ENCODE assay signal across 8 cellular contexts in the genomic region with DNA sequence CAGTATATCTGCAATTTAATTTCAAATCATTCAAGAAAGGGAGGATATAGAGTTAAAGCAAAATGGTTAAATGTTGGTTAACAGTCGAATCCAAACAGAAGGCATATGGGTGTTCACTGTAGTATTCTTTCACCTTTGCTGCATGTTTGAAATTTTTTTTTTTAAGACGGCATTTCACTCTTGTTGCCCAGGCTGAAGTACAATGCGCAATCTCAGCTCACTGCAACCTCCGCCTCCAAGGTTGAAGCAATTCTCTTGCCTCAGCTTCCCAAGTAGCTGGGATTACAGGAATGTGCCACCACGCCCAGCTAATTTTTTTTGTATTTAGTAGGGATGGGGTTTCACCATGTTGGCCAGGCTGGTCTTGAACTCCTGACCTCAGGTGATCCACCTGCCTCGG. TPM values are rescaled to one million over a fixed set of nuclear protein-coding genes. Genes with fewer than 3 reads are reported as not detected.
A peak's percentile ranks its signal among the peaks of the same experiment; 100 is the strongest.
DNase-seq lines count a peak whose midpoint lies in the region; ATAC-seq, FAIRE-seq and TF ChIP-seq lines count a peak whose summit lies in the region.
"Not testable (repeated sequence)": the region's sequence is repeated elsewhere in the genome, so short reads cannot be mapped to it uniquely, and the experiment has no call there.

No MANE protein-coding gene starts in this region.

- H3K9ac ChIP-seq in astrocyte (ENCODE audit: low read length) = not testable (repeated sequence)

- H3F3A ChIP-seq in GM23338 (replicated peaks; ENCODE audit: low read depth) = not testable (repeated sequence)

- peaks cover 90% of the 10 kb centered on the region for H3K79me2 ChIP-seq in GM23338 (replicated peaks; ENCODE audit: insufficient read depth)
- peaks cover 91% of the 10 kb centered on the region for H3K79me2 ChIP-seq in astrocyte (ENCODE audit: insufficient read depth, low read length)
- H3K79me2 ChIP-seq in hepatocyte = peaks cover 89% of the 10 kb centered on the region

- not testable (repeated sequence) for H3K9me3 ChIP-seq in CD4-positive, alpha-beta T cell (ENCODE audit: control insufficient read depth, low read length); astrocyte (ENCODE audit: insufficient read depth, low read depth, low read length); hepatocyte (ENCODE audit: low read depth)

- not testable (repeated sequence) for H3K36me3 ChIP-seq in GM23338 (ENCODE audit: insufficient read depth); astrocyte (ENCODE audit: insufficient read depth, low read length); hepatocyte (replicated peaks; ENCODE audit: insufficient read depth, low read depth)

- not testable (repeated sequence) for FAIRE-seq in astrocyte (lab: Jason Lieb, UNC)

- peaks cover 26% of the 10 kb centered on the region for H3K4me1 ChIP-seq in GM23338 (ENCODE audit: insufficient read depth)
- H3K4me1 ChIP-seq in astrocyte (ENCODE audit: insufficient read depth, low read length) = not testable (repeated sequence)
- peaks cover 31% of the 10 kb centered on the region for H3K4me1 ChIP-seq in hepatocyte (ENCODE audit: insufficient read depth)

- not testable (repeated sequence) for H3K27me3 Mint-ChIP-seq in CD4-positive, alpha-beta T cell; T-cell; activated T-helper 17 cell treated with anti-CD3 and anti-CD28 coated beads, Interleukin-2, amount 50 U/mL, for 72 hours; astrocyte (ENCODE audit: low read depth, unreplicated experiment); nephron (ENCODE audit: low read depth); stimulated activated naive CD8-positive, alpha-beta T cell treated with anti-CD3 and anti-CD28 coated beads, Interleukin-15, Interleukin-2, amounts not matched to agents 100 ng/mL and 50 ng/mL, for 24 hours
- H3K27me3 Mint-ChIP-seq in GM23338 (ENCODE audit: insufficient read depth, low read depth, poor library complexity) = peaks cover 14% of the 10 kb centered on the region

- CTCF ChIA-PET in CD4-positive, alpha-beta T cell (lab: Charles Lee); T-cell (lab: Charles Lee): not testable (repeated sequence)

- DNase-seq in CD4-positive, alpha-beta T cell; GM23338 (ENCODE audit: low spot score); T-cell; astrocyte (ENCODE audit: low read depth); hepatocyte (ENCODE audit: low spot score): not testable (repeated sequence)

- H3K27me3 ChIP-seq in CD4-positive, alpha-beta T cell (ENCODE audit: control insufficient read depth, insufficient read depth, low read length); GM23338 (ENCODE audit: insufficient read depth); astrocyte (ENCODE audit: insufficient read depth, low read length); hepatocyte: not testable (repeated sequence)

- POLR2A ChIA-PET in CD4-positive, alpha-beta T cell (lab: Charles Lee); T-cell (lab: Charles Lee): not testable (repeated sequence)

- H3K4me3 ChIP-seq in GM23338; astrocyte (ENCODE audit: insufficient read depth, low read depth, low read length); hepatocyte: not testable (repeated sequence)

- peaks cover 81% of the 10 kb centered on the region for H3K4me1 Mint-ChIP-seq in CD4-positive, alpha-beta T cell (ENCODE audit: low read depth)
- H3K4me1 Mint-ChIP-seq in GM23338 (peaks cover 28% of the 10 kb centered on the region), T-cell (peaks cover 71 to 87% (median 85%) of the 10 kb centered on the region in 3 donors), astrocyte (ENCODE audit: low read depth, unreplicated experiment) (peaks cover 17% of the 10 kb centered on the region), nephron (peaks cover 50% of the 10 kb centered on the region)
- peaks cover 34% of the 10 kb centered on the region for H3K4me1 Mint-ChIP-seq in activated T-helper 17 cell treated with anti-CD3 and anti-CD28 coated beads, Interleukin-2, amount 50 U/mL, for 72 hours
- H3K4me1 Mint-ChIP-seq in stimulated activated naive CD8-positive, alpha-beta T cell treated with anti-CD3 and anti-CD28 coated beads, Interleukin-15, Interleukin-2, amounts not matched to agents 100 ng/mL and 50 ng/mL, for 24 hours (ENCODE audit: low read depth) = peaks cover 78% of the 10 kb centered on the region

- not testable (repeated sequence) for H3K27ac ChIP-seq in CD4-positive, alpha-beta T cell (ENCODE audit: low read depth, low read length); astrocyte (ENCODE audit: low read depth, low read length)
- H3K27ac ChIP-seq in GM23338 (ENCODE audit: low read depth) (peak overlapping the region; percentile 18; the same call in 1 of the 2 replicates), hepatocyte (peak overlapping the region; percentile 65)

- WGBS in hepatocyte (ENCODE audit: low lambda C conversion rate, missing lambda C conversion rate) = 77% methylated on average over 6 of the region's 6 CpGs

- not testable (repeated sequence) for H3K9me2 ChIP-seq in GM23338 (ENCODE audit: insufficient read depth); hepatocyte (replicated peaks; ENCODE audit: insufficient read depth)

- TF ChIP-seq CTCF in CD4-positive, alpha-beta T cell (IDR thresholded peaks at IDR 0.05); GM23338 (conservative IDR thresholded peaks at IDR 0.05; ENCODE audit: low read depth in 2 of 2); astrocyte (IDR thresholded peaks at IDR 0.05; ENCODE audit: insufficient read depth, low read depth, low read length); hepatocyte (IDR thresholded peaks at IDR 0.05; ENCODE audit: poor library complexity); nephron (IDR thresholded peaks at IDR 0.05; ENCODE audit: unreplicated experiment in 3 of 3): not testable (repeated sequence)

- intact Hi-C loops in CD4-positive, alpha-beta T cell (cut with DNase I, micrococcal nuclease) = not testable (repeated sequence)

- H3K4me3 Mint-ChIP-seq in CD4-positive, alpha-beta T cell = peak overlapping the region; percentile 71
- not testable (repeated sequence) for H3K4me3 Mint-ChIP-seq in GM23338; astrocyte (ENCODE audit: unreplicated experiment)
- H3K4me3 Mint-ChIP-seq in T-cell (peak overlapping the region; percentile 6 to 100 (median 19)), nephron (peak overlapping the region in 2 of 3 experiments; percentile 55 to 57)
- H3K4me3 Mint-ChIP-seq in activated T-helper 17 cell treated with anti-CD3 and anti-CD28 coated beads, Interleukin-2, amount 50 U/mL, for 72 hours = peak overlapping the region; percentile 45
- H3K4me3 Mint-ChIP-seq in stimulated activated naive CD8-positive, alpha-beta T cell treated with anti-CD3 and anti-CD28 coated beads, Interleukin-15, Interleukin-2, amounts not matched to agents 100 ng/mL and 50 ng/mL, for 24 hours = peak overlapping the region; percentile 47

- not testable (repeated sequence) for ATAC-seq in CD4-positive, alpha-beta T cell (ENCODE audit: poor library complexity); GM23338; T-cell (replicated peaks in 1 of 4); activated T-helper 17 cell treated with anti-CD3 and anti-CD28 coated beads, Interleukin-2, amount 50 U/mL, for 72 hours (replicated peaks)

- H3K36me3 Mint-ChIP-seq in CD4-positive, alpha-beta T cell (ENCODE audit: low read depth) = peaks cover 52% of the 10 kb centered on the region
- H3K36me3 Mint-ChIP-seq in GM23338 (ENCODE audit: low read depth) = peaks cover 12% of the 10 kb centered on the region; the same call in 2 of the 3 replicates
- peaks cover 15% of the 10 kb centered on the region for H3K36me3 Mint-ChIP-seq in T-cell
- H3K36me3 Mint-ChIP-seq in activated T-helper 17 cell treated with anti-CD3 and anti-CD28 coated beads, Interleukin-2, amount 50 U/mL, for 72 hours (ENCODE audit: low read depth) = peaks cover 78% of the 10 kb centered on the region
- H3K36me3 Mint-ChIP-seq in astrocyte (ENCODE audit: low read depth, unreplicated experiment) = not testable (repeated sequence)
- peaks cover 13% of the 10 kb centered on the region for H3K36me3 Mint-ChIP-seq in nephron (ENCODE audit: low read depth)
- peaks cover 33% of the 10 kb centered on the region for H3K36me3 Mint-ChIP-seq in stimulated activated naive CD8-positive, alpha-beta T cell treated with anti-CD3 and anti-CD28 coated beads, Interleukin-15, Interleukin-2, amounts not matched to agents 100 ng/mL and 50 ng/mL, for 24 hours (ENCODE audit: low read depth)

- peak overlapping the region; percentile 43 for H3K27ac Mint-ChIP-seq in CD4-positive, alpha-beta T cell
- not testable (repeated sequence) for H3K27ac Mint-ChIP-seq in GM23338; T-cell; astrocyte (ENCODE audit: unreplicated experiment)
- H3K27ac Mint-ChIP-seq in activated T-helper 17 cell treated with anti-CD3 and anti-CD28 coated beads, Interleukin-2, amount 50 U/mL, for 72 hours = peak overlapping the region; percentile 32
- peak overlapping the region in 2 of 3 experiments; percentile 2 to 76 for H3K27ac Mint-ChIP-seq in nephron
- H3K27ac Mint-ChIP-seq in stimulated activated naive CD8-positive, alpha-beta T cell treated with anti-CD3 and anti-CD28 coated beads, Interleukin-15, Interleukin-2, amounts not matched to agents 100 ng/mL and 50 ng/mL, for 24 hours = peak overlapping the region; percentile 14

- H4K20me1 ChIP-seq in GM23338 (replicated peaks; ENCODE audit: insufficient read depth) (peaks cover 66% of the 10 kb centered on the region), astrocyte (ENCODE audit: insufficient read depth, low read length) (peaks cover 80% of the 10 kb centered on the region), hepatocyte (ENCODE audit: insufficient read depth, poor library complexity, severe bottlenecking) (peaks cover 82% of the 10 kb centered on the region)

- H3K9me3 Mint-ChIP-seq in CD4-positive, alpha-beta T cell; GM23338; T-cell; activated T-helper 17 cell treated with anti-CD3 and anti-CD28 coated beads, Interleukin-2, amount 50 U/mL, for 72 hours; astrocyte (ENCODE audit: unreplicated experiment); nephron; stimulated activated naive CD8-positive, alpha-beta T cell treated with anti-CD3 and anti-CD28 coated beads, Interleukin-15, Interleukin-2, amounts not matched to agents 100 ng/mL and 50 ng/mL, for 24 hours: not testable (repeated sequence)

- H3K4me2 ChIP-seq in GM23338 = 0 out of 2 replicates have a peak overlapping the region, but pooled peaks have one; percentile 48
- peak overlapping the region; percentile 22 for H3K4me2 ChIP-seq in astrocyte (ENCODE audit: low read length)
- peak overlapping the region; percentile 85 for H3K4me2 ChIP-seq in hepatocyte

- H2AFZ ChIP-seq in GM23338; astrocyte (ENCODE audit: low read depth, low read length); hepatocyte: not testable (repeated sequence)

RNA-seq across cellular contexts. Expression of a gene that starts 4.1 kb away (rescaled TPM):
- total RNA-seq in CD4-positive, alpha-beta T cell = 10 to 100 TPM; 59.8 to 61.5 TPM
- 48.1 and 54.7 TPM in 2 replicates for total RNA-seq in GM23338 (2014; rRNA removed; shearing (Covaris generic))
- 32.1 and 37.2 TPM in 2 replicates for polyA plus RNA-seq in GM23338 (2016; fragmentation: Nextera tagmentation; extraction: Ambion mirVana)
- total RNA-seq in T-cell = 10 to 100 TPM; 54.5 to 79.8 (median 76.2) TPM
- 10 to 100 TPM; 72.6 to 80.3 TPM for total RNA-seq in activated T-helper 17 cell treated with anti-CD3 and anti-CD28 coated beads, Interleukin-2, amount 50 U/mL, for 72 hours
- 40.9 and 41.8 TPM in 2 replicates for total RNA-seq in astrocyte
- total RNA-seq in hepatocyte = 36.2 and 47.5 TPM in 2 replicates
- 33.5 and 43.3 TPM in 2 replicates for polyA plus RNA-seq in hepatocyte

RNA-seq across cellular contexts. Expression of a gene that starts 51.1 kb away (rescaled TPM):
- total RNA-seq in CD4-positive, alpha-beta T cell = 10 to 100 TPM; 30.5 to 32.9 TPM
- 49.2 and 59.7 TPM in 2 replicates for total RNA-seq in GM23338 (2014; rRNA removed; shearing (Covaris generic))
- polyA plus RNA-seq in GM23338 (2016; fragmentation: Nextera tagmentation; extraction: Ambion mirVana) (23.3 and 25.4 TPM in 2 replicates), hepatocyte (22.0 and 31.4 TPM in 2 replicates)
- total RNA-seq in T-cell (10 to 100 TPM; 22.3 to 28.9 (median 27.4) TPM), astrocyte (35.8 and 37.7 TPM in 2 replicates), hepatocyte (19.9 and 25.2 TPM in 2 replicates)
- total RNA-seq in activated T-helper 17 cell treated with anti-CD3 and anti-CD28 coated beads, Interleukin-2, amount 50 U/mL, for 72 hours = 10 to 100 TPM; 55.5 to 76.2 TPM

Comparison
In these comparisons a context has a peak if more than half of its experiments do, and no peak if none do; other contexts are left out.
1. H3K4me2 ChIP-seq: peak in every context shown above with its lines; median percentile 85 in hepatocyte; 48 in GM23338; 22 in astrocyte.